Comparison of ENCODE assay signal across 18 cellular contexts in the genomic region with DNA sequence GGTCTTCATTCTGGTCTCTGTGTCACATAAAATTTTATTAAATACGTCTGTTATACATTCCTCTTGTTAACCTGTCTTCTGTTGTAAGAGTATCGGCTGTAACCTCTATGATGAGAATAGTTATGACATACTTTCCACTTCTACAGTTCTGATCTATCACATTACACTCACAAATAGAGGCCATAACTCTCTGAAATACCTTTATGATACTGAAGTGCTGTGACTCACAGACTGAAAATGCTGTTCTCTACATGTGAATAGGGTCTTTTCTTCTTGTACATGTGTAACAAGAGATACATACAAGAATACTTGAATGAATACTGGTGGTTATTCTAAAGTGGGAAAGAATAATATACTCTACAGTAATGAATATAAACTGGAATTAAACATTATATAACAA.
DNase-seq lines count a peak whose midpoint lies in the region; ATAC-seq, FAIRE-seq and TF ChIP-seq lines count a peak whose summit lies in the region.
"Had no signal": no experiment of that assay in that cellular context is flagged by ENCODE, and none has a peak within 500 bp of the region (broad histone marks: within the 10 kb centered on the region; RNA-seq: fewer than 3 reads in every experiment).

No MANE protein-coding gene starts in this region.

- 50 to 81% methylated on average over 2 of the region's 2 CpGs for WGBS in gastroesophageal sphincter (ENCODE audit: low coverage in 1 of 2), 2 donors

- TF ChIP-seq CTCF in RWPE2 (IDR thresholded peaks at IDR 0.05; ENCODE audit: poor library complexity, severe bottlenecking) (no peak), bronchial epithelial cell (IDR thresholded peaks at IDR 0.05; ENCODE audit: insufficient read depth, low read length, severe bottlenecking) (no peak), gastroesophageal sphincter (IDR thresholded peaks at IDR 0.05) (no peak)

- no peaks in the 10 kb centered on the region for H3K4me1 ChIP-seq in RWPE2 (ENCODE audit: insufficient read depth, poor library complexity, severe bottlenecking)
- H3K4me1 ChIP-seq in gastroesophageal sphincter = no peaks in the 10 kb centered on the region
- H3K4me1 ChIP-seq: Caco-2 had no signal

- no peak overlapping the region for H3K27ac ChIP-seq in RWPE2 (ENCODE audit: poor library complexity, severe bottlenecking)
- no peak overlapping the region for H3K27ac ChIP-seq in gastroesophageal sphincter

- ATAC-seq in RWPE2 (ENCODE audit: low read depth) = peak; percentile 55
- ATAC-seq in gastroesophageal sphincter = no peak

- H3K36me3 ChIP-seq in RWPE2 (ENCODE audit: low read depth) (no peaks in the 10 kb centered on the region), bronchial epithelial cell (ENCODE audit: control insufficient read depth, insufficient read depth, low read length) (no peaks in the 10 kb centered on the region), gastroesophageal sphincter (no peaks in the 10 kb centered on the region)
- H3K36me3 ChIP-seq: HAP-1 had no signal

- FAIRE-seq in bronchial epithelial cell (lab: Jason Lieb, UNC) = no peak
- FAIRE-seq: GM12892, H54 had no signal

- DNase-seq in COLO829 (ENCODE audit: low spot score) (peak; percentile 20), ELR (ENCODE audit: low read depth) (peak; percentile 13), RWPE2 (ENCODE audit: low spot score) (no peak), bronchial epithelial cell (ENCODE audit: low read depth) (peak; percentile 2), ecto neural progenitor cell (ENCODE audit: low spot score) (no peak), NCI-H187 treated with DMSO at 0.1 percent for 48 hours (lab: John Stamatoyannopoulos, UW) (no peak), occipital lobe (lab: John Stamatoyannopoulos, UW) (no peak)
- DNase-seq: C1 segment of cervical spinal cord; Caco-2; CD4-positive, alpha-beta memory T cell; DMS153; DMS79 treated with DMSO at 0.1 percent for 48 hours; GOT3; HFFc6 had no signal

- TF ChIP-seq EP300 in gastroesophageal sphincter (IDR thresholded peaks at IDR 0.05) = no peak

- H3K27me3 ChIP-seq in RWPE2 (ENCODE audit: insufficient read depth, poor library complexity, severe bottlenecking) (no peaks in the 10 kb centered on the region), bronchial epithelial cell (ENCODE audit: control insufficient read depth, insufficient read depth, low read length) (no peaks in the 10 kb centered on the region), gastroesophageal sphincter (no peaks in the 10 kb centered on the region)

- no peak overlapping the region for H3K4me3 ChIP-seq in RWPE2 (ENCODE audit: severe bottlenecking)
- no peak overlapping the region for H3K4me3 ChIP-seq in bronchial epithelial cell (ENCODE audit: low read depth, low read length)
- no peak overlapping the region for H3K4me3 ChIP-seq in gastroesophageal sphincter
- H3K4me3 ChIP-seq: HAP-1 had no signal

- H3K9me3 ChIP-seq in RWPE2 (ENCODE audit: severe bottlenecking) (no peaks in the 10 kb centered on the region), gastroesophageal sphincter (no peaks in the 10 kb centered on the region)
- H3K9me3 ChIP-seq: Caco-2, HAP-1 had no signal

- TF ChIP-seq POLR2A in gastroesophageal sphincter (IDR thresholded peaks at IDR 0.05) = no peak

Comparison
In these comparisons a context has a peak if more than half of its experiments do, and no peak if none do; other contexts are left out.
1. DNase-seq: peak in COLO829 (single experiment), ELR (single experiment) and bronchial epithelial cell (single experiment); none in RWPE2 (single experiment), ecto neural progenitor cell (single experiment), NCI-H187 treated with DMSO at 0.1 percent for 48 hours (single experiment) and occipital lobe (single experiment).